In the genomic region with DNA sequence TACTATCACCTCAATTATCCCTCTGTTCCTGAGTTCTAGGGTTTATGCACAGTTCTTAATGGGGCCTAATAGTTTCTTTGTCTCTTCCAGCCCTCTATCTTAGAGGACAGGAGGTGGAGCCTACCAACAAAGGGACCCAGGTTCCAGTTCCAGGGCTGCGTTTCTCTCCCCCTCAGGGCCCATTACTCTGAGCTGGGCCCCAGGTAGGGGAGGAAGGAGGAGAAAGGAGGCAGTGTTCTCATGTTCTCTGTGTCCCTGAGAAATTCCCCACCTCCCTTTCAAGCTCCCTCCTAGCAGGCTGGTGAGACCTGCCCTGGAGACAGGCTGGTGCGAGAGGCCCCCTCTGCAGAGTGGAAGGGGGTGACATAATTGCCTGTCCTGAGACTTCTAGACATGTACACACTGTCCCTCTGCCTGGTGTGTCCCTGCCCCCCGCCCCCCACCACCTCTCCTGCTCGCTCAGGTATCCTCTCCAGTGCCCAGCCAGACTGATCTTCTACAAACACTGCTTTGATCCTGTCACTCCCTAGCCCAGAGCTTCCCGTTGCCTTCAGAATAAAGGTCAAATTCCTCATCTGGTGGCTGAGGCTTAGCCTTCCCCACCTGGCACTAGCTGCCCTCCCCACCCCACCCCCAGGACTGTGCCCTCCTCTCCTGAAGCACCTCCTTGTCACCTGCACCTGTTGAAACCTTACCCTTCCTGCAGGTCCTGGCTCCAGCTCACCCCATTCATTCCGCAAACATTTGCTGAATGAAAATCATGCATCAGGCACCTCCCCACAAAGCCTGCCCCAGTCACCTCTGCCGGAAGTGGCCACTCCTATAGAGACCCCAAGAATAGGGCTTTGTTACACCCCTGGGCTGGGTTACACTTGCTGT, we compare ENCODE assay signal across 10 cellular contexts. TPM values are rescaled to one million over a fixed set of nuclear protein-coding genes. Genes with fewer than 3 reads are reported as not detected.
DNase-seq lines count a peak whose midpoint lies in the region; ATAC-seq and TF ChIP-seq lines count a peak whose summit lies in the region.
"Had no signal": no experiment of that assay in that cellular context is flagged by ENCODE, and none has a peak within 500 bp of the region (broad histone marks: within the 10 kb centered on the region; RNA-seq: fewer than 3 reads in every experiment).

No MANE protein-coding gene starts in this region.

- H3K4me1 Mint-ChIP-seq in H9: peaks cover 41 to 42% of the 10 kb centered on the region in 2 experiments
- H3K4me1 Mint-ChIP-seq in neural progenitor cell: peaks cover 26% of the 10 kb centered on the region
- H3K4me1 Mint-ChIP-seq: natural killer cell had no signal

- no peaks in the 10 kb centered on the region for H3K79me1 ChIP-seq in H9 (ENCODE audit: insufficient read depth, low read depth, low read length, poor library complexity, severe bottlenecking)

- H4K20me1 ChIP-seq in H9 (ENCODE audit: control insufficient read depth, insufficient read depth, insufficient read length): no peaks in the 10 kb centered on the region
- H4K20me1 ChIP-seq in neural progenitor cell (ENCODE audit: low read depth): no peaks in the 10 kb centered on the region

- TF ChIP-seq CTCF in H9 (conservative IDR thresholded peaks at IDR 0.05) (no peak), colonic mucosa (IDR thresholded peaks at IDR 0.05) (no peak), neural progenitor cell (IDR thresholded peaks at IDR 0.05) (no peak)

- H3K27me3 Mint-ChIP-seq in H9 (ENCODE audit: low read depth) (peaks cover 4% of the 10 kb centered on the region), neural progenitor cell (ENCODE audit: insufficient read depth, low read depth) (peaks cover 10% of the 10 kb centered on the region)

- no peak overlapping the region for H4K8ac ChIP-seq in H9 (replicated peaks; ENCODE audit: insufficient read length, low read depth, low read length)

- H3K4ac ChIP-seq in H9 (ENCODE audit: low read depth, low read length): no peak overlapping the region

- H2BK120ac ChIP-seq in H9 (ENCODE audit: low read depth, low read length, poor library complexity, severe bottlenecking): no peak overlapping the region

- H2AK5ac ChIP-seq in H9 (ENCODE audit: insufficient read length, low read length): no peak overlapping the region

- H3K9me3 ChIP-seq in H9 (ENCODE audit: control insufficient read depth, low read depth, low read length): no peaks in the 10 kb centered on the region
- no peaks in the 10 kb centered on the region for H3K9me3 ChIP-seq in colonic mucosa
- no peaks in the 10 kb centered on the region for H3K9me3 ChIP-seq in neural progenitor cell (ENCODE audit: low read depth)

- H4K5ac ChIP-seq in H9 (ENCODE audit: insufficient read length, low read depth, low read length): no peak overlapping the region

- H3K14ac ChIP-seq in H9 (ENCODE audit: insufficient read depth, low read length): peak overlapping the region; percentile 32; the same call in 1 of the 2 replicates

- H3K27ac Mint-ChIP-seq in H9: peak overlapping the region; percentile 57 to 88 (median 72); a peak in 3 of 7 replicates
- H3K27ac Mint-ChIP-seq in neural progenitor cell: peak overlapping the region; percentile 23
- H3K27ac Mint-ChIP-seq: natural killer cell, T-helper 17 cell had no signal

- H3K36me3 ChIP-seq in colonic mucosa (no peaks in the 10 kb centered on the region), neural progenitor cell (no peaks in the 10 kb centered on the region)

- H3K56ac ChIP-seq in H9 (ENCODE audit: insufficient read length, low read depth, low read length): no peak overlapping the region

- peak overlapping the region; percentile 1 for H3K4me3 ChIP-seq in colonic mucosa
- no peak overlapping the region for H3K4me3 ChIP-seq in neural progenitor cell

- H3K79me2 ChIP-seq in H9 (ENCODE audit: insufficient read depth, low read length): no peaks in the 10 kb centered on the region
- no peaks in the 10 kb centered on the region for H3K79me2 ChIP-seq in neural progenitor cell (ENCODE audit: low read depth)

- H3K4me1 ChIP-seq in H9 (ENCODE audit: insufficient read depth, low read length) (peaks cover 14% of the 10 kb centered on the region; the same call in 1 of the 2 replicates), colonic mucosa (peaks cover 18% of the 10 kb centered on the region), neural progenitor cell (peaks cover 24% of the 10 kb centered on the region)

- peak overlapping the region; percentile 37 for H3K18ac ChIP-seq in H9 (ENCODE audit: insufficient read length, low read depth, low read length)

- H3K9ac ChIP-seq in H9 (ENCODE audit: extremely low read depth, insufficient read length, low read length): no peak overlapping the region
- peak overlapping the region in 1 of 2 donors; percentile 94 for H3K9ac ChIP-seq in colonic mucosa (ENCODE audit: low read depth in 2 of 2, low read length in 2 of 2)
- no peak overlapping the region for H3K9ac ChIP-seq in neural progenitor cell

- intact Hi-C loops in colonic mucosa (cut with DNase I): no loop called here

- no peak overlapping the region for H3K23ac ChIP-seq in H9 (ENCODE audit: insufficient read length, low read depth, low read length)

- H3K4me3 Mint-ChIP-seq in H9: peak overlapping the region in 1 of 2 experiments; percentile 42; a peak in 2 of 5 replicates
- H3K4me3 Mint-ChIP-seq in neural progenitor cell: no peak overlapping the region
- H3K4me3 Mint-ChIP-seq: natural killer cell, T-helper 17 cell had no signal

- no peak overlapping the region for H4K91ac ChIP-seq in H9 (ENCODE audit: insufficient read length, low read depth, low read length)

- DNase-seq in H9 (peak; percentile 60), NCI-H226 (peak; percentile 88), colonic mucosa (peak; percentile 83), neural progenitor cell (ENCODE audit: low spot score) (no peak), CD1c-positive myeloid dendritic cell (ENCODE audit: extremely low spot score) (no peak)
- no peak for DNase-seq in stimulated activated CD4-positive, alpha-beta T cell treated with anti-CD3 and anti-CD28 coated beads, Interleukin-4, amount 100 ng/mL, for 1 hour
- DNase-seq: natural killer cell, T-helper 17 cell had no signal

- H2AFZ ChIP-seq in H9 (ENCODE audit: low read length) (no peak overlapping the region), neural progenitor cell (replicated peaks) (peak overlapping the region; percentile 36)

- H3K4me2 ChIP-seq in H9 (ENCODE audit: insufficient read depth, insufficient read length, low read length): no peak overlapping the region
- peak overlapping the region; percentile 33 for H3K4me2 ChIP-seq in neural progenitor cell

- H3F3A ChIP-seq in neural progenitor cell (ENCODE audit: low read depth): peaks cover 4% of the 10 kb centered on the region

- no peak overlapping the region for H2BK20ac ChIP-seq in H9 (ENCODE audit: low read depth, low read length, poor library complexity, severe bottlenecking)

- no peaks in the 10 kb centered on the region; a peak in 1 of 7 replicates for H3K36me3 Mint-ChIP-seq in H9 (ENCODE audit: insufficient read depth in 1 of 3, low read depth in 3 of 3)
- no peaks in the 10 kb centered on the region for H3K36me3 Mint-ChIP-seq in neural progenitor cell
- H3K36me3 Mint-ChIP-seq: natural killer cell had no signal

- no peak overlapping the region for H3K27ac ChIP-seq in H9 (ENCODE audit: insufficient read length, low read depth, low read length)
- peak overlapping the region; percentile 93 for H3K27ac ChIP-seq in colonic mucosa
- peak overlapping the region; percentile 41 for H3K27ac ChIP-seq in neural progenitor cell

- H2BK12ac ChIP-seq in H9 (ENCODE audit: insufficient read length, low read depth, low read length): no peak overlapping the region

- no peak overlapping the region for H2BK5ac ChIP-seq in H9 (ENCODE audit: insufficient read length, low read length)

- no peak overlapping the region for H2BK15ac ChIP-seq in H9 (ENCODE audit: low read depth, low read length)

- ATAC-seq in HG02642 (IDR thresholded peaks at IDR 0.05; ENCODE audit: poor library complexity, unreplicated experiment) (no peak), HG03354 (IDR thresholded peaks at IDR 0.05; ENCODE audit: poor library complexity, severe bottlenecking, unreplicated experiment) (no peak)
- ATAC-seq: natural killer cell, T-helper 17 cell had no signal

- H3K27me3 ChIP-seq in H9 (ENCODE audit: insufficient read depth, low read length) (no peaks in the 10 kb centered on the region), colonic mucosa (no peaks in the 10 kb centered on the region), neural progenitor cell (no peaks in the 10 kb centered on the region)

- H3K9me3 Mint-ChIP-seq in H9: no peaks in the 10 kb centered on the region
- H3K9me3 Mint-ChIP-seq in neural progenitor cell: no peaks in the 10 kb centered on the region
- H3K9me3 Mint-ChIP-seq: natural killer cell had no signal

- H3K23me2 ChIP-seq in H9 (ENCODE audit: insufficient read length, low read depth, low read length, poor library complexity, severe bottlenecking): no peaks in the 10 kb centered on the region

- H3T11ph ChIP-seq in H9 (ENCODE audit: low read length): no peak overlapping the region

- WGBS in H9 (ENCODE audit: extremely low coverage, insufficient read length, low lambda C conversion rate): no CpG with 5 or more reads among the region's 7 CpGs

RNA-seq across cellular contexts. Expression of gene KRT8, which starts 21.1 kb away (rescaled TPM):
- 244 and 247 TPM in 2 replicates for total RNA-seq in H9 (2021)
- 1,000 to 10,000 TPM; 4,207 to 4,597 TPM for total RNA-seq in colonic mucosa
- total RNA-seq in neural progenitor cell (ENCODE audit: low replicate concordance): 168 and 184 TPM in 2 replicates

RNA-seq across cellular contexts. Expression of gene KRT18, which starts 23.0 kb away (rescaled TPM):
- total RNA-seq in H9 (2021) (245 and 263 TPM in 2 replicates), colonic mucosa (1,000 to 10,000 TPM; 1,068 to 1,487 TPM), neural progenitor cell (ENCODE audit: low replicate concordance) (69.3 and 100 TPM in 2 replicates)

Comparison
In these comparisons a context has a peak if more than half of its experiments do, and no peak if none do; other contexts are left out.
1. DNase-seq: peak in H9 (single experiment), NCI-H226 (single experiment) and colonic mucosa (single experiment); none in neural progenitor cell (single experiment), CD1c-positive myeloid dendritic cell (single experiment) and stimulated activated CD4-positive, alpha-beta T cell treated with anti-CD3 and anti-CD28 coated beads, Interleukin-4, amount 100 ng/mL, for 1 hour (single experiment).
2. RNA of gene KRT8, which starts 21.1 kb away (total RNA-seq): 4,207 to 4,597 TPM in colonic mucosa; 244 to 247 TPM in H9 and 168 to 184 TPM in neural progenitor cell; every median in the first group is over 10 times any median in the second.